15 cellular contexts compared by ENCODE assay signal in the genomic region with DNA sequence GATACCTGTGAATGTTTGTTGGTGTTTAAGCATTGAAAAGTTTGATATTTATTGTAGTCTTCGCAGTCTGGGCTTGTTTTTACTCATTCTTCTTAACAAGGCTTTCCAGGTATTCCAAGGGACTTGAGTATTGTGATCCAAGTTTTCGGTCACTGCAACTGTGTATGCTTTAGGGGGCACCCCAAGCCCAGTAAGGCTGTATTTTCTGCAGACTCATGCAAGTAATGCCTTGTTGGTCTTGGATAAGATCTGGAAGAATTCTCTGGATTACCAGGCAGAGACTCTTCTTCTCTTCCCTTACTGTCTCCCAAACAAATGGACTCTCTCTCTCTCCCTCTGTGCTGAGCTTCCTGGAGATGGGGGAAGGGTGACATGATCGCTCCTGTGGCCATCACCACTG.
A peak's percentile ranks its signal among the peaks of the same experiment; 100 is the strongest.
DNase-seq lines count a peak whose midpoint lies in the region; ATAC-seq, FAIRE-seq and TF ChIP-seq lines count a peak whose summit lies in the region.
"Had no signal": no experiment of that assay in that cellular context is flagged by ENCODE, and none has a peak within 500 bp of the region (broad histone marks: within the 10 kb centered on the region; RNA-seq: fewer than 3 reads in every experiment).

No MANE protein-coding gene starts in this region.

- 0% methylated on average over 3 of the region's 3 CpGs for WGBS in K562 (ENCODE audit: insufficient coverage, low coverage, missing lambda C conversion rate)

- H4K20me1 ChIP-seq in K562 (replicated peaks; ENCODE audit: control insufficient read depth, insufficient read depth, low read length), result no peaks in the 10 kb centered on the region

- no peak overlapping the region for H3K9ac ChIP-seq in K562 (ENCODE audit: insufficient read depth in 1 of 2, low read depth in 2 of 2, low read length in 2 of 2)

- ATAC-seq in K562, result no peak
- no peak for ATAC-seq in HG03175 (IDR thresholded peaks at IDR 0.05; ENCODE audit: unreplicated experiment)
- no peak for ATAC-seq in GM21515 (IDR thresholded peaks at IDR 0.05; ENCODE audit: unreplicated experiment)
- no peak for ATAC-seq in HG03196 (IDR thresholded peaks at IDR 0.05; ENCODE audit: unreplicated experiment)

- no peak; a peak in 1 of 4 replicates for TF ChIP-seq RAD21 in K562 (CRISPR knock-in tag; conservative IDR thresholded peaks at IDR 0.05 in 1 of 2, IDR thresholded peaks at IDR 0.05 in 1 of 2)

- intact Hi-C loops in K562 (cut with micrococcal nuclease), result no loop called here

- in situ Hi-C loops in K562 (cut with MboI), result no loop called here

- no peak for FAIRE-seq in K562 (lab: Jason Lieb, UNC)

- no TSS peak for BruUV-seq in K562 (replicated peaks; lab: Mats Ljungman, UMichigan)

- H3K9me3 ChIP-seq in BE2C (no peaks in the 10 kb centered on the region), K562 (replicated peaks; ENCODE audit: control insufficient read depth, insufficient read depth, low read depth, low read length) (no peaks in the 10 kb centered on the region)
- H3K9me3 ChIP-seq: vagina had no signal

- H2AFZ ChIP-seq in K562 (ENCODE audit: low read depth, low read length), result no peak overlapping the region

- H3K9me1 ChIP-seq in K562 (ENCODE audit: control insufficient read depth, insufficient read depth, low read length), result no peaks in the 10 kb centered on the region

- CTCF ChIA-PET in K562 (lab: Yijun Ruan, JAX; ENCODE audit: low intra/inter-chr PET ratio), result no interaction called here

- H3K4me3 ChIP-seq in BE2C (ENCODE audit: low read depth, low read length) (no peak overlapping the region), K562 (no peak overlapping the region)
- H3K4me3 ChIP-seq: SK-N-MC, vagina had no signal

- no peak overlapping the region for H3K4me2 ChIP-seq in K562 (ENCODE audit: insufficient read depth, low read length)

- no peaks in the 10 kb centered on the region for H3K36me3 ChIP-seq in BE2C
- no peaks in the 10 kb centered on the region for H3K36me3 ChIP-seq in K562 (ENCODE audit: control insufficient read depth, insufficient read depth, low read length)
- H3K36me3 ChIP-seq: vagina had no signal

- no peaks in the 10 kb centered on the region for H3K79me2 ChIP-seq in K562 (ENCODE audit: control insufficient read depth, insufficient read depth, low read length)

- TF ChIP-seq CTCF in BE2C (IDR thresholded peaks at IDR 0.05; ENCODE audit: low read depth, low read length), result peak; percentile 50
- TF ChIP-seq CTCF in K562 (IDR thresholded peaks at IDR 0.05 in 2 of 3, conservative IDR thresholded peaks at IDR 0.05 in 1 of 3; ENCODE audit: insufficient read depth in 2 of 3, low read depth in 1 of 3, low read length in 3 of 3), result no peak

- no peak for TF ChIP-seq POLR2A in K562 (conservative IDR thresholded peaks at IDR 0.05)

- H3K27me3 ChIP-seq in BE2C (no peaks in the 10 kb centered on the region), K562 (ENCODE audit: control insufficient read depth in 2 of 2, insufficient read depth in 2 of 2, low read length in 2 of 2) (no peaks in the 10 kb centered on the region)
- H3K27me3 ChIP-seq: vagina had no signal

- H3K4me1 ChIP-seq in BE2C (no peaks in the 10 kb centered on the region), K562 (replicated peaks in 1 of 2; ENCODE audit: control insufficient read depth in 2 of 2, insufficient read depth in 2 of 2, low read length in 2 of 2) (no peaks in the 10 kb centered on the region)
- H3K4me1 ChIP-seq: vagina had no signal

- POLR2A ChIA-PET in K562 (lab: Yijun Ruan, JAX), result no interaction called here

- DNase-seq in BE2C, result peak; percentile 24
- DNase-seq in HT1080 (ENCODE audit: low read depth), result peak; percentile 11
- peak in 1 of 4 experiments; percentile 1 for DNase-seq in K562 (ENCODE audit: extremely low read depth in 1 of 4, low spot score in 3 of 4)
- DNase-seq in kidney tubule cell (ENCODE audit: low spot score), result peak; percentile 4
- DNase-seq in NCI-H1048 (lab: John Stamatoyannopoulos, UW), result no peak
- DNase-seq: activated CD4-positive, alpha-beta T cell treated with anti-CD3 and anti-CD28 coated beads, Interleukin-2, amount 10 ng/mL, durations not matched to agents 7 days and 5 days; activated naive CD4-positive, alpha-beta T cell; CD8-positive, alpha-beta memory T cell; MV-4-11; NCI-H510A had no signal

- H3K27ac ChIP-seq in K562 (ENCODE audit: extremely low read depth, low read depth, low read length), result no peak overlapping the region
- H3K27ac ChIP-seq: SK-N-MC, vagina had no signal

- no peak for TF ChIP-seq EP300 in K562 (IDR thresholded peaks at IDR 0.05; ENCODE audit: low read length)

TF ChIP-seq in K562, 482 proteins besides CTCF, POLR2A, EP300 and RAD21:
- peak; percentile 64 for TF ChIP-seq NFE2 (IDR thresholded peaks at IDR 0.05; ENCODE audit: low read depth)
- 0 out of 2 replicates have a peak, but pooled peaks have one; percentile 14 for TF ChIP-seq C11orf30 (IDR thresholded peaks at IDR 0.05; ENCODE audit: low read depth)
- no peak for TF ChIP-seq DNMT1 (IDR thresholded peaks at IDR 0.05)
